Comparison of ENCODE assay signal across 8 cellular contexts in genomic region chr10:72009430-72010081, GRCh38. TPM values are rescaled to one million over a fixed set of nuclear protein-coding genes. Genes with fewer than 3 reads are reported as not detected.
DNase-seq lines count a peak whose midpoint lies in the region; ATAC-seq and TF ChIP-seq lines count a peak whose summit lies in the region.

No MANE protein-coding gene starts in this region.

- ATAC-seq in left ventricle myocardium superior = peak; percentile 82
- no peak for ATAC-seq in HG03097 (IDR thresholded peaks at IDR 0.05; ENCODE audit: low FRiP score, unreplicated experiment)

- TF ChIP-seq CTCF in GM20000 (IDR thresholded peaks at IDR 0.05; ENCODE audit: extremely low read depth, missing control alignments) = no peak

- intact Hi-C loops in left ventricle myocardium superior (cut with micrococcal nuclease) = loop anchor here (10.0 kb wide), 1 partner anchor 45 kb away; the partner anchor contains the start of gene CHST3

- DNase-seq in ELR (ENCODE audit: low read depth) (peak; percentile 91), anterior cingulate cortex (lab: John Stamatoyannopoulos, UW) (peak in 52 of 58 donors; percentile 37 to 91 (median 70)), left ventricle myocardium superior (peak; percentile 89), pulmonary artery endothelial cell (ENCODE audit: low read depth, low spot score) (peak; percentile 87), middle frontal gyrus (ENCODE audit: extremely low spot score, low spot score) (no peak), GM20000 (ENCODE audit: low spot score) (no peak)
- no peak for DNase-seq in stimulated activated CD4-positive, alpha-beta T cell treated with anti-CD3 and anti-CD28 coated beads, Interleukin-4, amount 100 ng/mL, for 24 hours

RNA-seq across cellular contexts. Expression of gene CHST3, which starts 45.4 kb away (rescaled TPM):
- 18.5 TPM for total RNA-seq in left ventricle myocardium superior
- 12.9 and 16.7 TPM in 2 replicates for total RNA-seq in pulmonary artery endothelial cell

Comparison
In these comparisons a context has a peak if more than half of its experiments do, and no peak if none do; other contexts are left out.
1. DNase-seq: peak in ELR (single experiment), anterior cingulate cortex (52 of 58), left ventricle myocardium superior (single experiment) and pulmonary artery endothelial cell (single experiment); none in stimulated activated CD4-positive, alpha-beta T cell treated with anti-CD3 and anti-CD28 coated beads, Interleukin-4, amount 100 ng/mL, for 24 hours (single experiment), middle frontal gyrus (single experiment) and GM20000 (single experiment).